11 cellular contexts compared by ENCODE assay signal in genomic region chr4:110623710-110624015, GRCh38. TPM values are rescaled to one million over a fixed set of nuclear protein-coding genes. Genes with fewer than 3 reads are reported as not detected.
DNase-seq lines count a peak whose midpoint lies in the region; ATAC-seq, FAIRE-seq and TF ChIP-seq lines count a peak whose summit lies in the region.
"Had no signal": no experiment of that assay in that cellular context is flagged by ENCODE, and none has a peak within 500 bp of the region (broad histone marks: within the 10 kb centered on the region; RNA-seq: fewer than 3 reads in every experiment).

No MANE protein-coding gene starts in this region.

- POLR2A ChIA-PET in endothelial cell of umbilical vein (lab: Charles Lee): no interaction called here

- no peaks in the 10 kb centered on the region for H3K9me2 ChIP-seq in neural cell (ENCODE audit: insufficient read depth, low read length)

- H3K4me2 ChIP-seq in endothelial cell of umbilical vein (ENCODE audit: insufficient read depth, low read length): no peak overlapping the region
- H3K4me2 ChIP-seq in neural cell (ENCODE audit: low read length): no peak overlapping the region

- CTCF ChIA-PET in endothelial cell of umbilical vein (lab: Charles Lee): interaction anchor here (0.6 to 1.1 kb wide), 2 partner anchors 10 to 16 kb away, joined by 3 to 4 read pairs; no protein-coding TSS in a partner anchor

- H2AFZ ChIP-seq in endothelial cell of umbilical vein (ENCODE audit: low read depth, low read length) (no peak overlapping the region), neural cell (ENCODE audit: low read depth, low read length) (no peak overlapping the region)

- no peak for TF ChIP-seq POLR2A in endothelial cell of umbilical vein (IDR thresholded peaks at IDR 0.05; ENCODE audit: low read depth, low read length)

- H3K9me1 ChIP-seq in endothelial cell of umbilical vein (replicated peaks; ENCODE audit: control insufficient read depth, extremely low read depth, insufficient read depth, low read length): no peaks in the 10 kb centered on the region

- H3K27me3 ChIP-seq in MG63: no peaks in the 10 kb centered on the region
- peaks cover 92 to 100% of the 10 kb centered on the region in 2 experiments for H3K27me3 ChIP-seq in endothelial cell of umbilical vein (ENCODE audit: control insufficient read depth in 2 of 2, insufficient read depth in 2 of 2, low read length in 2 of 2)
- peaks cover 100% of the 10 kb centered on the region for H3K27me3 ChIP-seq in neural cell (ENCODE audit: insufficient read depth, low read depth, low read length)

- H3K27ac ChIP-seq in endothelial cell of umbilical vein (ENCODE audit: insufficient read depth, low read depth, low read length): no peak overlapping the region
- H3K27ac ChIP-seq in neural cell (ENCODE audit: low read length): no peak overlapping the region

- no peak for TF ChIP-seq RAD21 in neural cell (conservative IDR thresholded peaks at IDR 0.05)

- ATAC-seq in GM18502 (IDR thresholded peaks at IDR 0.05; ENCODE audit: poor library complexity, unreplicated experiment): no peak

- no peaks in the 10 kb centered on the region for H3F3A ChIP-seq in neural cell (ENCODE audit: insufficient read depth, low read length, poor library complexity, severe bottlenecking)

- DNase-seq in DMS53 (lab: John Stamatoyannopoulos, UW) (peak; percentile 22), DMS53 treated with DMSO at 0.1 percent for 48 hours (lab: John Stamatoyannopoulos, UW; ENCODE audit: unreplicated experiment) (no peak), MG63 (no peak), endothelial cell of umbilical vein (ENCODE audit: low read depth, low spot score) (no peak), globus pallidus (ENCODE audit: low spot score) (no peak), SKM-1 (lab: John Stamatoyannopoulos, UW; ENCODE audit: unreplicated experiment) (no peak)
- DNase-seq: DMS153 had no signal

- H3K9ac ChIP-seq in endothelial cell of umbilical vein (replicated peaks; ENCODE audit: extremely low read depth, insufficient read depth, low read length): no peak overlapping the region
- no peak overlapping the region for H3K9ac ChIP-seq in neural cell (ENCODE audit: low read length)

- intact Hi-C loops in endothelial cell of umbilical vein (cut with micrococcal nuclease): loop anchor here (2.0 to 5.0 kb wide), 2 partner anchors 89 to 1894 kb away; partner anchors contain the start of gene NEUROG2

- BruUV-seq in endothelial cell of umbilical vein (replicated peaks; lab: Mats Ljungman, UMichigan): no TSS peak

- peak; percentile 24 for FAIRE-seq in endothelial cell of umbilical vein (lab: Jason Lieb, UNC)
- FAIRE-seq: GM12891, keratinocyte had no signal

- H3K4me1 ChIP-seq in endothelial cell of umbilical vein (ENCODE audit: control insufficient read depth, extremely low read depth, insufficient read depth, low read length): peaks cover 8% of the 10 kb centered on the region

- H3K79me2 ChIP-seq in endothelial cell of umbilical vein (ENCODE audit: control insufficient read depth, insufficient read depth, low read length): no peaks in the 10 kb centered on the region
- H3K79me2 ChIP-seq in neural cell (replicated peaks; ENCODE audit: insufficient read depth, low read length): no peaks in the 10 kb centered on the region

- no peak for TF ChIP-seq EP300 in neural cell (conservative IDR thresholded peaks at IDR 0.05; ENCODE audit: poor library complexity, severe bottlenecking)

- TF ChIP-seq CTCF in endothelial cell of umbilical vein (IDR thresholded peaks at IDR 0.05; ENCODE audit: extremely low read depth in 1 of 2, insufficient read depth in 1 of 2, low read depth in 1 of 2, low read length in 2 of 2) (no peak), neural cell (IDR thresholded peaks at IDR 0.05; ENCODE audit: poor library complexity, severe bottlenecking) (no peak)

- H3K9me3 ChIP-seq in MG63 (no peaks in the 10 kb centered on the region), endothelial cell of umbilical vein (replicated peaks; ENCODE audit: control insufficient read depth, insufficient read depth, low read length) (no peaks in the 10 kb centered on the region), neural cell (ENCODE audit: low read length) (peaks cover 3% of the 10 kb centered on the region)

- H3K4me3 ChIP-seq in MG63 (peak overlapping the region; percentile 61), endothelial cell of umbilical vein (replicated peaks in 1 of 3; ENCODE audit: insufficient read depth in 1 of 3, low read depth in 1 of 3, low read length in 3 of 3) (no peak overlapping the region), neural cell (ENCODE audit: low read length) (no peak overlapping the region)

- dilution Hi-C loops in endothelial cell of umbilical vein (cut with MboI; ENCODE audit: extremely low pct_ligation_motif_present, low sequenced_read_pairs): no loop called here

- H4K20me1 ChIP-seq in endothelial cell of umbilical vein (replicated peaks; ENCODE audit: control insufficient read depth, extremely low read depth, insufficient read depth, low read length) (peaks cover 3% of the 10 kb centered on the region), neural cell (ENCODE audit: insufficient read depth) (no peaks in the 10 kb centered on the region)

- no peaks in the 10 kb centered on the region for H3K36me3 ChIP-seq in MG63
- H3K36me3 ChIP-seq in endothelial cell of umbilical vein (ENCODE audit: control insufficient read depth in 2 of 2, extremely low read depth in 1 of 2, insufficient read depth in 2 of 2, low read length in 2 of 2): no peaks in the 10 kb centered on the region
- no peaks in the 10 kb centered on the region for H3K36me3 ChIP-seq in neural cell (ENCODE audit: insufficient read depth, low read length)

TF ChIP-seq in endothelial cell of umbilical vein, 7 proteins besides CTCF, POLR2A, EP300 and RAD21:
- TF ChIP-seq FOS (IDR thresholded peaks at IDR 0.05; ENCODE audit: borderline replicate concordance, insufficient read depth, low read length) (no peak), JUN (IDR thresholded peaks at IDR 0.05; ENCODE audit: borderline replicate concordance, insufficient read depth, insufficient read length, low read depth) (no peak), EZH2 (IDR thresholded peaks at IDR 0.05; ENCODE audit: borderline replicate concordance, low read depth, low read length, severe bottlenecking) (no peak), GATA2 (IDR thresholded peaks at IDR 0.05; ENCODE audit: insufficient read depth, insufficient read length, low read depth, low read length) (no peak), POLR2AphosphoS5 (IDR thresholded peaks at IDR 0.05; ENCODE audit: insufficient read depth, low read depth, low read length) (no peak), MAX (IDR thresholded peaks at IDR 0.05; ENCODE audit: insufficient read depth, insufficient read length) (no peak), MYC (IDR thresholded peaks at IDR 0.05; ENCODE audit: low read depth, low read length) (no peak)

TF ChIP-seq in neural cell, 6 proteins besides CTCF, POLR2A, EP300 and RAD21:
- no peak for TF ChIP-seq EZH2 (IDR thresholded peaks at IDR 0.05; ENCODE audit: borderline replicate concordance, insufficient read depth, low read length, poor library complexity, severe bottlenecking)
- no peak for TF ChIP-seq REST (IDR thresholded peaks at IDR 0.05; ENCODE audit: borderline replicate concordance)
- TF ChIP-seq POLR2AphosphoS5 (IDR thresholded peaks at IDR 0.05): peak; percentile 16

RNA-seq across cellular contexts. Expression of gene PITX2, which starts 0.8 kb away (rescaled TPM):
- 4.5 and 6.7 TPM in 2 replicates for total RNA-seq in MG63 (2014; rRNA removed; shearing (Covaris generic); ENCODE audit: low replicate concordance)
- 0.31 and 0.35 TPM in 2 replicates for total RNA-seq in endothelial cell of umbilical vein
- polyA plus RNA-seq in endothelial cell of umbilical vein (0.04 and 0.11 TPM in 2 replicates), neural cell (not detected in 2 replicates)
- 0.09 TPM in 1 of 2 replicates, not detected in the other for polyA plus RNA-seq in endothelial cell of umbilical vein (2011; cell fraction: cytosol; rRNA removed)
- 0.16 and 0.18 TPM in 2 replicates for polyA plus RNA-seq in endothelial cell of umbilical vein (2011; cell fraction: nucleus; rRNA removed)
- polyA plus RNA-seq in endothelial cell of umbilical vein (2012): not detected in 2 replicates
- polyA minus RNA-seq in endothelial cell of umbilical vein (not detected in 2 replicates), neural cell (not detected in 2 replicates)
- 3.9 TPM for polyA minus RNA-seq in endothelial cell of umbilical vein (2011; cell fraction: cytosol; rRNA and poly(A)+ RNA removed)
- not detected in 2 replicates for polyA minus RNA-seq in endothelial cell of umbilical vein (2011; cell fraction: nucleus; rRNA and poly(A)+ RNA removed)
- polyA plus RNA-seq: keratinocyte had no signal
